In genomic region chr2:212957184-212957583, GRCh38 we compare ENCODE assay signal across 16 cellular contexts.
DNase-seq lines count a peak whose midpoint lies in the region; ATAC-seq and TF ChIP-seq lines count a peak whose summit lies in the region.
"Had no signal": no experiment of that assay in that cellular context is flagged by ENCODE, and none has a peak within 500 bp of the region (broad histone marks: within the 10 kb centered on the region; RNA-seq: fewer than 3 reads in every experiment).

No MANE protein-coding gene starts in this region.

- H3K18ac ChIP-seq in mesendoderm (ENCODE audit: low read length) = no peak overlapping the region

- intact Hi-C loops in left ventricle myocardium inferior (cut with micrococcal nuclease) (no loop called here), heart right ventricle (cut with DNase I) (no loop called here), upper lobe of right lung (cut with DNase I) (no loop called here)
- intact Hi-C loops in activated T-helper 2 cell treated with anti-CD3 and anti-CD28 coated beads, Interferon-gamma antibody, Interleukin-2, Interleukin-4, amounts not matched to agents 10 μg/mL and 5 μg/mL and 100 μg/mL, durations not matched to agents 14 hours and 24 hours and 36 hours (cut with micrococcal nuclease) = loop anchor here (1.0 to 5.0 kb wide), 6 partner anchors 11 to 195 kb away; partner anchors contain the start of gene IKZF2

- no peaks in the 10 kb centered on the region for H3K79me2 ChIP-seq in mesendoderm (ENCODE audit: control insufficient read depth, insufficient read depth, low read length)

- peaks cover 16% of the 10 kb centered on the region for H3K9me3 Mint-ChIP-seq in activated T-helper 2 cell treated with anti-CD3 and anti-CD28 coated beads, Interferon-gamma antibody, Interleukin-2, Interleukin-4, amounts not matched to agents 10 μg/mL and 5 μg/mL and 100 μg/mL, durations not matched to agents 14 hours and 24 hours and 36 hours
- H3K9me3 Mint-ChIP-seq: brain; stimulated activated naive B cell treated with anti-CD40 and anti-IgM and Interleukin-4, amounts not matched to agents 10 μg/mL and 1 μg/mL and 100 μg/mL, for 72 hours had no signal

- no peak overlapping the region for H3K9ac ChIP-seq in mesendoderm (ENCODE audit: low read length)

- H2AK5ac ChIP-seq in mesendoderm (ENCODE audit: low read length) = no peak overlapping the region

- TF ChIP-seq CTCF in left ventricle myocardium inferior (IDR thresholded peaks at IDR 0.05; ENCODE audit: borderline replicate concordance) (no peak), heart right ventricle (IDR thresholded peaks at IDR 0.05) (no peak), upper lobe of right lung (IDR thresholded peaks at IDR 0.05) (no peak), BE2C (IDR thresholded peaks at IDR 0.05; ENCODE audit: low read depth, low read length) (no peak)

- H4K8ac ChIP-seq in mesendoderm (ENCODE audit: low read depth, low read length) = no peak overlapping the region

- H3K4me1 Mint-ChIP-seq in activated T-helper 2 cell treated with anti-CD3 and anti-CD28 coated beads, Interferon-gamma antibody, Interleukin-2, Interleukin-4, amounts not matched to agents 10 μg/mL and 5 μg/mL and 100 μg/mL, durations not matched to agents 14 hours and 24 hours and 36 hours (ENCODE audit: low read depth) = peaks cover 57% of the 10 kb centered on the region
- H3K4me1 Mint-ChIP-seq: brain had no signal

- H3K27ac ChIP-seq in left ventricle myocardium inferior (replicated peaks) (peak overlapping the region; percentile 4), heart right ventricle (peak overlapping the region in 2 of 10 donors; percentile 13 to 27), mesendoderm (ENCODE audit: low read depth, low read length) (no peak overlapping the region), upper lobe of right lung (peak overlapping the region; percentile 19)
- H3K27ac ChIP-seq: dorsolateral prefrontal cortex, ovary had no signal

- H3K27ac Mint-ChIP-seq in activated T-helper 2 cell treated with anti-CD3 and anti-CD28 coated beads, Interferon-gamma antibody, Interleukin-2, Interleukin-4, amounts not matched to agents 10 μg/mL and 5 μg/mL and 100 μg/mL, durations not matched to agents 14 hours and 24 hours and 36 hours = peak overlapping the region; percentile 75
- H3K27ac Mint-ChIP-seq: brain; stimulated activated naive B cell treated with anti-CD40 and anti-IgM and Interleukin-4, amounts not matched to agents 10 μg/mL and 1 μg/mL and 100 μg/mL, for 72 hours had no signal

- H3K36me3 ChIP-seq in left ventricle myocardium inferior (no peaks in the 10 kb centered on the region), heart right ventricle (no peaks in the 10 kb centered on the region), mesendoderm (ENCODE audit: control insufficient read depth, insufficient read depth, low read length) (no peaks in the 10 kb centered on the region), upper lobe of right lung (no peaks in the 10 kb centered on the region), BE2C (no peaks in the 10 kb centered on the region)
- H3K36me3 ChIP-seq: ovary had no signal

- peak overlapping the region; percentile 40 for H3K4me3 Mint-ChIP-seq in activated T-helper 2 cell treated with anti-CD3 and anti-CD28 coated beads, Interferon-gamma antibody, Interleukin-2, Interleukin-4, amounts not matched to agents 10 μg/mL and 5 μg/mL and 100 μg/mL, durations not matched to agents 14 hours and 24 hours and 36 hours (ENCODE audit: low read depth)
- H3K4me3 Mint-ChIP-seq: brain; stimulated activated naive B cell treated with anti-CD40 and anti-IgM and Interleukin-4, amounts not matched to agents 10 μg/mL and 1 μg/mL and 100 μg/mL, for 72 hours had no signal

- whole genome bisulfite sequencing in heart right ventricle, 2 donors = 31 to 48% methylated on average over 3 of the region's 3 CpGs
- WGBS in mesendoderm (ENCODE audit: extremely low coverage, insufficient coverage, low lambda C conversion rate) = no CpG with 5 or more reads among the region's 3 CpGs

- no peak for ATAC-seq in heart right ventricle
- no peak for ATAC-seq in upper lobe of right lung
- ATAC-seq in GM18511 (IDR thresholded peaks at IDR 0.05; ENCODE audit: unreplicated experiment) = no peak
- ATAC-seq: mucosa of descending colon had no signal

- H3K56ac ChIP-seq in mesendoderm (ENCODE audit: low read length) = no peak overlapping the region

- H3K36me3 Mint-ChIP-seq in activated T-helper 2 cell treated with anti-CD3 and anti-CD28 coated beads, Interferon-gamma antibody, Interleukin-2, Interleukin-4, amounts not matched to agents 10 μg/mL and 5 μg/mL and 100 μg/mL, durations not matched to agents 14 hours and 24 hours and 36 hours (ENCODE audit: low read depth) = peaks cover 19% of the 10 kb centered on the region
- H3K36me3 Mint-ChIP-seq: brain had no signal

- DNase-seq in left ventricle myocardium inferior (no peak), heart right ventricle (no peak), mesendoderm (no peak), upper lobe of right lung (no peak), BE2C (no peak), NCI-H1417 (lab: John Stamatoyannopoulos, UW) (no peak)
- DNase-seq in activated T-helper 2 cell treated with anti-CD3 and anti-CD28 coated beads, Interferon-gamma antibody, Interleukin-2, Interleukin-4, amounts not matched to agents 10 μg/mL and 5 μg/mL and 100 μg/mL, durations not matched to agents 14 hours and 24 hours and 36 hours (ENCODE audit: low spot score) = no peak
- DNase-seq: dorsolateral prefrontal cortex; KG1; mucosa of descending colon; NCI-H345; NK-92 treated with Interleukin-12 subunit alpha and Interleukin-12 subunit beta, amount 100 ng/mL, for 24 hours; ovary; stimulated activated naive B cell treated with anti-CD40 and anti-IgM and Interleukin-4, amounts not matched to agents 10 μg/mL and 1 μg/mL and 100 μg/mL, for 72 hours had no signal

- no peak overlapping the region for H3K4me2 ChIP-seq in mesendoderm (ENCODE audit: low read length)

- no peak overlapping the region for H2BK5ac ChIP-seq in mesendoderm (ENCODE audit: low read length)

- peak overlapping the region; percentile 28 for H3K4me3 ChIP-seq in left ventricle myocardium inferior
- peak overlapping the region in 2 of 10 donors; percentile 2 to 20 for H3K4me3 ChIP-seq in heart right ventricle
- no peak overlapping the region for H3K4me3 ChIP-seq in mesendoderm (ENCODE audit: low read length)
- H3K4me3 ChIP-seq in upper lobe of right lung = peak overlapping the region; percentile 2
- H3K4me3 ChIP-seq in BE2C (ENCODE audit: low read depth, low read length) = no peak overlapping the region
- H3K4me3 ChIP-seq: dorsolateral prefrontal cortex, mucosa of descending colon, ovary had no signal

- H3K27me3 ChIP-seq in left ventricle myocardium inferior (ENCODE audit: low read depth) (no peaks in the 10 kb centered on the region), heart right ventricle (no peaks in the 10 kb centered on the region), mesendoderm (ENCODE audit: insufficient read depth, low read length, poor library complexity) (no peaks in the 10 kb centered on the region), upper lobe of right lung (no peaks in the 10 kb centered on the region), BE2C (no peaks in the 10 kb centered on the region)
- H3K27me3 ChIP-seq: dorsolateral prefrontal cortex, ovary had no signal

- no peaks in the 10 kb centered on the region for H3K27me3 Mint-ChIP-seq in activated T-helper 2 cell treated with anti-CD3 and anti-CD28 coated beads, Interferon-gamma antibody, Interleukin-2, Interleukin-4, amounts not matched to agents 10 μg/mL and 5 μg/mL and 100 μg/mL, durations not matched to agents 14 hours and 24 hours and 36 hours (ENCODE audit: low read depth)
- H3K27me3 Mint-ChIP-seq: brain; stimulated activated naive B cell treated with anti-CD40 and anti-IgM and Interleukin-4, amounts not matched to agents 10 μg/mL and 1 μg/mL and 100 μg/mL, for 72 hours had no signal

- H3K4me1 ChIP-seq in left ventricle myocardium inferior (peaks cover 23% of the 10 kb centered on the region), heart right ventricle (peaks cover 0 to 31% (median 14%) of the 10 kb centered on the region in 9 donors), mesendoderm (ENCODE audit: control insufficient read depth, low read depth, low read length) (peaks cover 14% of the 10 kb centered on the region), upper lobe of right lung (peaks cover 18% of the 10 kb centered on the region), BE2C (no peaks in the 10 kb centered on the region)

- no peak overlapping the region for H3K4ac ChIP-seq in mesendoderm (ENCODE audit: low read depth, low read length)

- H3K9me3 ChIP-seq in left ventricle myocardium inferior (replicated peaks) = no peaks in the 10 kb centered on the region
- no peaks in the 10 kb centered on the region for H3K9me3 ChIP-seq in heart right ventricle
- H3K9me3 ChIP-seq in upper lobe of right lung = no peaks in the 10 kb centered on the region
- no peaks in the 10 kb centered on the region for H3K9me3 ChIP-seq in BE2C
- H3K9me3 ChIP-seq: mucosa of descending colon, ovary had no signal

- H4K5ac ChIP-seq in mesendoderm (ENCODE audit: low read length) = no peak overlapping the region

- H3K23ac ChIP-seq in mesendoderm (ENCODE audit: low read length) = no peak overlapping the region

- no peak overlapping the region for H2BK15ac ChIP-seq in mesendoderm (replicated peaks; ENCODE audit: low read depth)

- H2BK120ac ChIP-seq in mesendoderm (ENCODE audit: low read depth, low read length) = peak overlapping the region; percentile 3

- H3K79me1 ChIP-seq in mesendoderm (ENCODE audit: low read length) = no peaks in the 10 kb centered on the region

Comparison
In these comparisons a context has a peak if more than half of its experiments do, and no peak if none do; other contexts are left out.
1. H3K4me3 ChIP-seq: peak in left ventricle myocardium inferior (single experiment) and upper lobe of right lung (single experiment); none in mesendoderm (single experiment) and BE2C (single experiment).